Comparison of ENCODE assay signal across 1 cellular context in the genomic region with DNA sequence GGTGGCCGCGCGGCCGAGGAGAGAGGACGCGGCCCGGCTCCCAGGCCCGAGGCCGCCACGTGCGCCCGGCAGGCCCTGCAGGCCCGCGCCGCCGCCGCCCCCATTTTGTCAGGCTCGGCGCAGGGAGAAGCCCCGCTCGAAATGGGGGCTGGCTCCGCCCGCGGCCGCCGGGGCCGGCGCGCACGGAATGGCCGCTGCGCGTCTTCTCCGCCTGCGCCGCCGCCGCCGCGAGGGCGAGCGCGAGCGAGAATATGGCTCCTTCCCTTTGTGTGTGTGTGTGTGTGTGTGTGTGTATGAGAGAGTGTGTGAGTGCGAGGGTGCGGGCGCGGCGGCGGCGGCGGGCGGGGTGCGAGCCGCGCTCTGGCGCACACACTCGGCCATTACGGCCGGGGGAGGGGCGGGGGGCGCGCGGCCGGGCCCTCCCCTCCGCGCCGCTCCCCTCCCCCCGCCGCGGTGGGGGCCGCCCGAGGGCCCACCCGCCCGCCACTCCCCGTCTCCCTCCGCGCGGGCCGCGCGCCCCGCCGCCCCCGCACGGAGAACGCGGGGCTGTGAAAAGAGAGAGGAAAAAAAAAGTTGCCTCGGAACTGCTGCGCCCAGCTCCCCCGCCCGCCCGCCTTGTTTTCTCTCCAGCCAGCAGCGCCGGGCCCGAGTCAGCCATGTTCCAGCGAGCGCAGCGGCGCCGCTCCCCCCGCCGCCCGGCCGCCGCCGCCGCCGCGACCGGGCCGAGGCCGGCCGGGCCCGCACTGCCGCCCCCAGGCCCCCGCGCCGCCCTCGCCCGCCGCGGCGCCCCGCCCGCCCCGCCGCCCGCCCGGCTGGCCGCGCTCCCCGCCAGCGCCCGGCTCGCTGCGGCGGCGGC.
TF ChIP-seq lines count a peak whose summit lies in the region.

No MANE protein-coding gene starts in this region.

TF ChIP-seq in IMR-90, 13 proteins besides CTCF, POLR2A, EP300 and RAD21:
- TF ChIP-seq MXI1 (IDR thresholded peaks at IDR 0.05; ENCODE audit: borderline replicate concordance, low read depth, low read length) (peak; percentile 88; the same call in 1 of the 2 replicates), MAZ (IDR thresholded peaks at IDR 0.05; ENCODE audit: borderline replicate concordance, low read depth, low read length) (peak; percentile 75)
- TF ChIP-seq, protein P1, sequence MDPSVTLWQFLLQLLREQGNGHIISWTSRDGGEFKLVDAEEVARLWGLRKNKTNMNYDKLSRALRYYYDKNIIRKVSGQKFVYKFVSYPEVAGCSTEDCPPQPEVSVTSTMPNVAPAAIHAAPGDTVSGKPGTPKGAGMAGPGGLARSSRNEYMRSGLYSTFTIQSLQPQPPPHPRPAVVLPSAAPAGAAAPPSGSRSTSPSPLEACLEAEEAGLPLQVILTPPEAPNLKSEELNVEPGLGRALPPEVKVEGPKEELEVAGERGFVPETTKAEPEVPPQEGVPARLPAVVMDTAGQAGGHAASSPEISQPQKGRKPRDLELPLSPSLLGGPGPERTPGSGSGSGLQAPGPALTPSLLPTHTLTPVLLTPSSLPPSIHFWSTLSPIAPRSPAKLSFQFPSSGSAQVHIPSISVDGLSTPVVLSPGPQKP (IDR thresholded peaks at IDR 0.05; ENCODE audit: borderline replicate concordance, low read depth, low read length): no peak
